21 cellular contexts compared by ENCODE assay signal in genomic region chr11:62778441-62778840, GRCh38. TPM values are rescaled to one million over a fixed set of nuclear protein-coding genes. Genes with fewer than 3 reads are reported as not detected.
DNase-seq lines count a peak whose midpoint lies in the region; ATAC-seq lines count a peak whose summit lies in the region.
"Had no signal": no experiment of that assay in that cellular context is flagged by ENCODE, and none has a peak within 500 bp of the region (broad histone marks: within the 10 kb centered on the region; RNA-seq: fewer than 3 reads in every experiment).

No MANE protein-coding gene starts in this region.

- POLR2A ChIA-PET in activated CD8-positive, alpha-beta T cell treated with anti-CD3 and anti-CD28 coated beads, Interleukin-2, amount 10 ng/mL, durations not matched to agents 7 days and 5 days (lab: Charles Lee) = interaction anchor here (2.6 kb wide), 1 partner anchor 8 kb away, joined by 8 read pairs; the partner anchor contains the start of gene TMEM179B

- ATAC-seq in activated T-cell treated with anti-CD3 and anti-CD28 coated beads, Interleukin-2, amount 50 U/mL, for 72 hours (replicated peaks in 1 of 2) = peak; percentile 10 to 35
- ATAC-seq in activated CD8-positive, alpha-beta T cell treated with anti-CD3 and anti-CD28 coated beads, Interleukin-2, amount 10 ng/mL, durations not matched to agents 7 days and 5 days = no peak
- no peak for ATAC-seq in stimulated activated naive B cell treated with anti-CD40 and anti-IgM and Interleukin-4, amounts not matched to agents 10 μg/mL and 1 μg/mL and 100 μg/mL, for 72 hours (replicated peaks)
- ATAC-seq in HG02884 (IDR thresholded peaks at IDR 0.05; ENCODE audit: unreplicated experiment) = no peak
- ATAC-seq: esophagus mucosa; stimulated activated memory B cell treated with anti-CD40 and anti-IgM and Interleukin-4, amounts not matched to agents 10 μg/mL and 1 μg/mL and 100 μg/mL, for 72 hours had no signal

- no peaks in the 10 kb centered on the region for H3K27me3 Mint-ChIP-seq in activated T-cell treated with anti-CD3 and anti-CD28 coated beads, Interleukin-2, amount 50 U/mL, for 72 hours (ENCODE audit: low read depth)
- H3K27me3 Mint-ChIP-seq in activated CD8-positive, alpha-beta T cell treated with anti-CD3 and anti-CD28 coated beads, Interleukin-2, amount 10 ng/mL, durations not matched to agents 7 days and 5 days (ENCODE audit: low read depth) = no peaks in the 10 kb centered on the region
- H3K27me3 Mint-ChIP-seq in stimulated activated naive B cell treated with anti-CD40 and anti-IgM and Interleukin-4, amounts not matched to agents 10 μg/mL and 1 μg/mL and 100 μg/mL, for 72 hours = no peaks in the 10 kb centered on the region
- H3K27me3 Mint-ChIP-seq: activated B cell treated with CpG ODN at 0.5 μM for 24 hours; CD4-positive, alpha-beta memory T cell; stimulated activated memory B cell treated with anti-CD40 and anti-IgM and Interleukin-4, amounts not matched to agents 10 μg/mL and 1 μg/mL and 100 μg/mL, for 72 hours had no signal

- DNase-seq in activated T-cell treated with anti-CD3 and anti-CD28 coated beads, Interleukin-2, amount 50 U/mL, for 72 hours = no peak
- DNase-seq in activated T-cell treated with anti-CD3 and anti-CD28 coated beads, Interleukin-2, amount 50 U/mL, for 1 hour = no peak
- DNase-seq in activated CD8-positive, alpha-beta T cell treated with anti-CD3 and anti-CD28 coated beads, Interleukin-2, amount 10 ng/mL, durations not matched to agents 7 days and 5 days = no peak
- DNase-seq in stimulated activated naive B cell treated with anti-CD40 and anti-IgM and Interleukin-4, amounts not matched to agents 10 μg/mL and 1 μg/mL and 100 μg/mL, for 72 hours = no peak
- no peak for DNase-seq in effector CD4-positive, alpha-beta T cell
- DNase-seq: activated B cell treated with CpG ODN at 0.5 μM for 24 hours; activated gamma-delta T cell; CD4-positive, alpha-beta memory T cell; cerebellar nuclear complex; DMS79 treated with DMSO at 0.1 percent for 48 hours; hypothalamus; NCI-H1105 treated with DMSO at 0.1 percent for 48 hours; NCI-H2081 treated with DMSO at 0.1 percent for 48 hours; NCI-H446 treated with DMSO at 0.1 percent for 48 hours; NK-92 treated with Interleukin-12 subunit alpha and Interleukin-12 subunit beta, amount 100 ng/mL, for 24 hours; Peyer's patch; T-helper 9 cell had no signal

- no peaks in the 10 kb centered on the region for H3K9me3 Mint-ChIP-seq in activated T-cell treated with anti-CD3 and anti-CD28 coated beads, Interleukin-2, amount 50 U/mL, for 72 hours
- no peaks in the 10 kb centered on the region for H3K9me3 Mint-ChIP-seq in activated CD8-positive, alpha-beta T cell treated with anti-CD3 and anti-CD28 coated beads, Interleukin-2, amount 10 ng/mL, durations not matched to agents 7 days and 5 days (ENCODE audit: insufficient read depth)
- no peaks in the 10 kb centered on the region for H3K9me3 Mint-ChIP-seq in stimulated activated naive B cell treated with anti-CD40 and anti-IgM and Interleukin-4, amounts not matched to agents 10 μg/mL and 1 μg/mL and 100 μg/mL, for 72 hours
- H3K9me3 Mint-ChIP-seq: activated B cell treated with CpG ODN at 0.5 μM for 24 hours; neural progenitor cell; stimulated activated memory B cell treated with anti-CD40 and anti-IgM and Interleukin-4, amounts not matched to agents 10 μg/mL and 1 μg/mL and 100 μg/mL, for 72 hours had no signal

- H3K4me3 Mint-ChIP-seq in activated T-cell treated with anti-CD3 and anti-CD28 coated beads, Interleukin-2, amount 50 U/mL, for 72 hours = no peak overlapping the region
- H3K4me3 Mint-ChIP-seq in activated CD8-positive, alpha-beta T cell treated with anti-CD3 and anti-CD28 coated beads, Interleukin-2, amount 10 ng/mL, durations not matched to agents 7 days and 5 days = no peak overlapping the region
- no peak overlapping the region for H3K4me3 Mint-ChIP-seq in stimulated activated naive B cell treated with anti-CD40 and anti-IgM and Interleukin-4, amounts not matched to agents 10 μg/mL and 1 μg/mL and 100 μg/mL, for 72 hours
- H3K4me3 Mint-ChIP-seq: activated B cell treated with CpG ODN at 0.5 μM for 24 hours; CD4-positive, alpha-beta memory T cell; neural progenitor cell; stimulated activated memory B cell treated with anti-CD40 and anti-IgM and Interleukin-4, amounts not matched to agents 10 μg/mL and 1 μg/mL and 100 μg/mL, for 72 hours had no signal

- CTCF ChIA-PET in activated CD8-positive, alpha-beta T cell treated with anti-CD3 and anti-CD28 coated beads, Interleukin-2, amount 10 ng/mL, durations not matched to agents 7 days and 5 days (lab: Charles Lee) = interaction anchor here (0.5 to 14.2 kb wide), 4 partner anchors 8 to 85 kb away, joined by 3 to 144 read pairs (median 4); partner anchors contain the start of genes POLR2G and TMEM179B

- H3K4me1 Mint-ChIP-seq in activated T-cell treated with anti-CD3 and anti-CD28 coated beads, Interleukin-2, amount 50 U/mL, for 72 hours (ENCODE audit: low read depth) = peaks cover 11% of the 10 kb centered on the region
- H3K4me1 Mint-ChIP-seq in activated CD8-positive, alpha-beta T cell treated with anti-CD3 and anti-CD28 coated beads, Interleukin-2, amount 10 ng/mL, durations not matched to agents 7 days and 5 days (ENCODE audit: low read depth) = peaks cover 17% of the 10 kb centered on the region
- H3K4me1 Mint-ChIP-seq in stimulated activated naive B cell treated with anti-CD40 and anti-IgM and Interleukin-4, amounts not matched to agents 10 μg/mL and 1 μg/mL and 100 μg/mL, for 72 hours = peaks cover 10 to 22% of the 10 kb centered on the region in 2 donors

- peaks cover 0 to 14% of the 10 kb centered on the region in 2 donors for H3K36me3 Mint-ChIP-seq in activated T-cell treated with anti-CD3 and anti-CD28 coated beads, Interleukin-2, amount 50 U/mL, for 72 hours (ENCODE audit: insufficient read depth in 2 of 2)
- H3K36me3 Mint-ChIP-seq in activated CD8-positive, alpha-beta T cell treated with anti-CD3 and anti-CD28 coated beads, Interleukin-2, amount 10 ng/mL, durations not matched to agents 7 days and 5 days (ENCODE audit: low read depth) = peaks cover 38% of the 10 kb centered on the region
- H3K36me3 Mint-ChIP-seq in stimulated activated naive B cell treated with anti-CD40 and anti-IgM and Interleukin-4, amounts not matched to agents 10 μg/mL and 1 μg/mL and 100 μg/mL, for 72 hours = peaks cover 39 to 60% of the 10 kb centered on the region in 2 donors

- H3K27ac Mint-ChIP-seq in activated T-cell treated with anti-CD3 and anti-CD28 coated beads, Interleukin-2, amount 50 U/mL, for 72 hours = no peak overlapping the region
- peak overlapping the region; percentile 6 for H3K27ac Mint-ChIP-seq in activated CD8-positive, alpha-beta T cell treated with anti-CD3 and anti-CD28 coated beads, Interleukin-2, amount 10 ng/mL, durations not matched to agents 7 days and 5 days
- H3K27ac Mint-ChIP-seq in stimulated activated naive B cell treated with anti-CD40 and anti-IgM and Interleukin-4, amounts not matched to agents 10 μg/mL and 1 μg/mL and 100 μg/mL, for 72 hours = peak overlapping the region; percentile 71
- H3K27ac Mint-ChIP-seq: activated B cell treated with CpG ODN at 0.5 μM for 24 hours; stimulated activated memory B cell treated with anti-CD40 and anti-IgM and Interleukin-4, amounts not matched to agents 10 μg/mL and 1 μg/mL and 100 μg/mL, for 72 hours had no signal

RNA-seq across cellular contexts. Expression of gene TAF6L, which starts 7.2 kb away (rescaled TPM):
- total RNA-seq in activated T-cell treated with anti-CD3 and anti-CD28 coated beads, Interleukin-2, amount 50 U/mL, for 72 hours = 10 to 100 TPM; 13.6 to 15.5 TPM
- total RNA-seq in activated CD8-positive, alpha-beta T cell treated with anti-CD3 and anti-CD28 coated beads, Interleukin-2, amount 10 ng/mL, durations not matched to agents 7 days and 5 days = 10 to 100 TPM; 21.8 to 23.7 TPM

RNA-seq across cellular contexts. Expression of gene TMEM179B, which starts 8.8 kb away (rescaled TPM):
- total RNA-seq in activated T-cell treated with anti-CD3 and anti-CD28 coated beads, Interleukin-2, amount 50 U/mL, for 72 hours = 10 to 100 TPM; 18.8 to 23.1 TPM
- 10 to 100 TPM; 37.3 to 40.8 TPM for total RNA-seq in activated CD8-positive, alpha-beta T cell treated with anti-CD3 and anti-CD28 coated beads, Interleukin-2, amount 10 ng/mL, durations not matched to agents 7 days and 5 days

RNA-seq across cellular contexts. Expression of gene TMEM223, which starts 13.4 kb away (rescaled TPM):
- 10 to 100 TPM in 1 of 2 donors, 1 to 10 TPM in 1; 8.4 to 10.8 TPM for total RNA-seq in activated T-cell treated with anti-CD3 and anti-CD28 coated beads, Interleukin-2, amount 50 U/mL, for 72 hours
- 10 to 100 TPM; 20.1 to 20.3 TPM for total RNA-seq in activated CD8-positive, alpha-beta T cell treated with anti-CD3 and anti-CD28 coated beads, Interleukin-2, amount 10 ng/mL, durations not matched to agents 7 days and 5 days

RNA-seq across cellular contexts. Expression of gene POLR2G, which starts 17.1 kb away (rescaled TPM):
- 100 to 1,000 TPM; 105 to 107 TPM for total RNA-seq in activated T-cell treated with anti-CD3 and anti-CD28 coated beads, Interleukin-2, amount 50 U/mL, for 72 hours
- 10 to 100 TPM; 89.7 to 96.6 TPM for total RNA-seq in activated CD8-positive, alpha-beta T cell treated with anti-CD3 and anti-CD28 coated beads, Interleukin-2, amount 10 ng/mL, durations not matched to agents 7 days and 5 days

RNA-seq across cellular contexts. Expression of gene ZBTB3, which starts 24.5 kb away (rescaled TPM):
- 10 to 100 TPM; 12.2 to 12.4 TPM for total RNA-seq in activated T-cell treated with anti-CD3 and anti-CD28 coated beads, Interleukin-2, amount 50 U/mL, for 72 hours
- 10 to 100 TPM; 12.4 to 12.8 TPM for total RNA-seq in activated CD8-positive, alpha-beta T cell treated with anti-CD3 and anti-CD28 coated beads, Interleukin-2, amount 10 ng/mL, durations not matched to agents 7 days and 5 days

Comparison
In these comparisons a context has a peak if more than half of its experiments do, and no peak if none do; other contexts are left out.
1. ATAC-seq: peak in activated T-cell treated with anti-CD3 and anti-CD28 coated beads, Interleukin-2, amount 50 U/mL, for 72 hours (2 of 2); none in activated CD8-positive, alpha-beta T cell treated with anti-CD3 and anti-CD28 coated beads, Interleukin-2, amount 10 ng/mL, durations not matched to agents 7 days and 5 days (single experiment), stimulated activated naive B cell treated with anti-CD40 and anti-IgM and Interleukin-4, amounts not matched to agents 10 μg/mL and 1 μg/mL and 100 μg/mL, for 72 hours (0 of 2) and HG02884 (single experiment).